In the genomic region with DNA sequence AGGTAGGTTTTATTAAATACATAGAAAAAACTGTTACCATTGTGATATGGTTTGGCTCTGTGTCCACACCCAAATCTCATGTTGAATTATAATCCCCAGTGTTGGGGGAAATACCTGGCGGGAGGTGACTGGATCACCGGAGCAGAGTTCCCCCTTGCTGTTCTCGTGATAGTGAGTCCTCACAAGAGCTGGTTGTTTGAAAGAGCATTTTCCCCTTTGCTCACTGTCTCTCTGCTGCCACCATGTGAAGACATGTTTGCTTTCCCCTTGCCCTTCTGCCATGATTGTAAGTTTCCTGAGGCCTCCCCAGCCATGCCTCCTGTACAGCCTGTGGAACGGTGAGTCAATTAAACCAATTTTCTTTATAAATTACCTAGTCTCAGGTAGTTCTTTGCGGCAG, we compare ENCODE assay signal across 8 cellular contexts.
DNase-seq lines count a peak whose midpoint lies in the region; ATAC-seq and TF ChIP-seq lines count a peak whose summit lies in the region.

No MANE protein-coding gene starts in this region.

- DNase-seq in EL (peak; percentile 13), RPMI8226 (peak; percentile 17), iPS DF 19.7 (ENCODE audit: low read depth, low spot score) (peak; percentile 56), germinal center (ENCODE audit: low spot score) (no peak), omental fat pad (ENCODE audit: low spot score) (no peak), NCI-H1092 (lab: John Stamatoyannopoulos, UW) (no peak)

- ATAC-seq in HG02623 (IDR thresholded peaks at IDR 0.05; ENCODE audit: unreplicated experiment) (peak; percentile 66), HG02981 (IDR thresholded peaks at IDR 0.05; ENCODE audit: unreplicated experiment) (no peak), omental fat pad (ENCODE audit: low FRiP score) (no peak)

- TF ChIP-seq CTCF in omental fat pad (IDR thresholded peaks at IDR 0.05): no peak

Comparison
In these comparisons a context has a peak if more than half of its experiments do, and no peak if none do; other contexts are left out.
1. DNase-seq: peak in EL (single experiment), RPMI8226 (single experiment) and iPS DF 19.7 (single experiment); none in germinal center (single experiment), omental fat pad (single experiment) and NCI-H1092 (single experiment).